Comparison of ENCODE assay signal across 13 cellular contexts in genomic region chr18:49127606-49128190, GRCh38.
"Had no signal": no experiment of that assay in that cellular context is flagged by ENCODE, and none has a peak within 500 bp of the region (broad histone marks: within the 10 kb centered on the region; RNA-seq: fewer than 3 reads in every experiment).

No MANE protein-coding gene starts in this region.

- H3K9me3 Mint-ChIP-seq: activated naive CD4-positive, alpha-beta T cell treated with anti-CD3 and anti-CD28 coated beads, Interleukin-2, amount 10 ng/mL, durations not matched to agents 7 days and 5 days; naive thymus-derived CD8-positive, alpha-beta T cell had no signal

- H3K27ac Mint-ChIP-seq: activated naive CD4-positive, alpha-beta T cell treated with anti-CD3 and anti-CD28 coated beads, Interleukin-2, amount 10 ng/mL, durations not matched to agents 7 days and 5 days; naive thymus-derived CD8-positive, alpha-beta T cell had no signal

- H3K27me3 Mint-ChIP-seq: activated naive CD4-positive, alpha-beta T cell treated with anti-CD3 and anti-CD28 coated beads, Interleukin-2, amount 10 ng/mL, durations not matched to agents 7 days and 5 days; naive thymus-derived CD8-positive, alpha-beta T cell had no signal

- DNase-seq: activated CD4-positive, alpha-beta T cell treated with anti-CD3 and anti-CD28 coated beads for 4 hours; activated naive CD4-positive, alpha-beta T cell treated with anti-CD3 and anti-CD28 coated beads, Interleukin-2, amount 10 ng/mL, durations not matched to agents 7 days and 5 days; brain microvascular endothelial cell; hippocampal formation; lower lobe of right lung; midbrain; naive thymus-derived CD8-positive, alpha-beta T cell; nucleus accumbens; small intestine; SW 1271; T-helper 9 cell; WERI-Rb-1 had no signal

- ATAC-seq: gastroesophageal sphincter; lower lobe of right lung; naive thymus-derived CD8-positive, alpha-beta T cell had no signal

- H3K4me3 Mint-ChIP-seq: activated naive CD4-positive, alpha-beta T cell treated with anti-CD3 and anti-CD28 coated beads, Interleukin-2, amount 10 ng/mL, durations not matched to agents 7 days and 5 days; naive thymus-derived CD8-positive, alpha-beta T cell had no signal
